In the genomic region with DNA sequence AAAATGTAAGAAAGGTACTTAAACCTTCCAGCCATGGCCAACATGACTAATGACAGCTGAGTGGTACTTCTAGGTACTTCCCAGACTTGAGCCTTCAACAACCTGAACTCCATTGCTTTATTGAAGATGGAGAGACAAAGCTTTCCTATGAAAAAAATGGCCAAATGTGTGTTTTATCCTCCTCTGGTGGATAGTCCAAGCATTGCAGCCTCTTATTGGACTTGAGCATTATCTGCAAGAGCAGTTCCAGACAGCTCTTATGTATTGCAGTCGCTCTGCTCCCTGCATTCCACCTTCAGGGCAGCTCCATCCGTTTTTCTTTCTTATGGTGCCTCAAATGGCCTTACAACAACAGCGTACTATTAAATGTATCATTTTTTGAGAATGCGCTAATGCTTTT, we compare ENCODE assay signal across 8 cellular contexts.
DNase-seq lines count a peak whose midpoint lies in the region; ATAC-seq lines count a peak whose summit lies in the region.

No MANE protein-coding gene starts in this region.

- no peak overlapping the region for H3K27ac ChIP-seq in neuronal stem cell (replicated peaks; ENCODE audit: low read length)

- H4K91ac ChIP-seq in neuronal stem cell (ENCODE audit: low read depth, low read length, poor library complexity) = no peak overlapping the region

- no peak overlapping the region for H2AK5ac ChIP-seq in neuronal stem cell (ENCODE audit: low read depth, low read length)

- H4K8ac ChIP-seq in neuronal stem cell (ENCODE audit: low read depth, low read length) = no peak overlapping the region

- WGBS in neuronal stem cell (ENCODE audit: extremely low coverage in 2 of 2, insufficient read length in 2 of 2, insufficient replicate concordance in 1 of 2), 2 donors = no CpG with 5 or more reads among the region's 4 CpGs

- DNase-seq in DMS 273 (lab: John Stamatoyannopoulos, UW; ENCODE audit: unreplicated experiment) (peak; percentile 62), DMS 273 treated with DMSO at 0.1 percent for 48 hours (lab: John Stamatoyannopoulos, UW) (no peak), NCI-H2227 treated with DMSO at 0.1 percent for 48 hours (lab: John Stamatoyannopoulos, UW) (peak; percentile 58), cerebellum (ENCODE audit: low spot score) (peak; percentile 0), neuronal stem cell (ENCODE audit: low spot score) (peak; percentile 38), occipital lobe (lab: John Stamatoyannopoulos, UW) (no peak)

- no peak overlapping the region for H3K4me2 ChIP-seq in neuronal stem cell (ENCODE audit: insufficient read depth, low read length, poor library complexity, severe bottlenecking)

- no peak overlapping the region for H2BK12ac ChIP-seq in neuronal stem cell (ENCODE audit: low read length)

- no peaks in the 10 kb centered on the region for H3K27me3 ChIP-seq in neuronal stem cell (ENCODE audit: control insufficient read depth in 3 of 3, insufficient read depth in 3 of 3, low read depth in 1 of 3, low read length in 3 of 3)

- H3K4me1 ChIP-seq in neuronal stem cell (ENCODE audit: control insufficient read depth in 2 of 2, insufficient read depth in 1 of 2, low read depth in 1 of 2, low read length in 2 of 2) = peaks cover 0 to 2% of the 10 kb centered on the region in 2 donors

- no peaks in the 10 kb centered on the region for H3K9me3 ChIP-seq in neuronal stem cell (replicated peaks in 1 of 2; ENCODE audit: control insufficient read depth in 2 of 2, insufficient read depth in 1 of 2, low read depth in 1 of 2, low read length in 2 of 2)

- no peaks in the 10 kb centered on the region for H3K79me1 ChIP-seq in neuronal stem cell (ENCODE audit: low read depth, low read length)

- no peak overlapping the region for H3K23ac ChIP-seq in neuronal stem cell (ENCODE audit: low read depth, low read length, poor library complexity)

- no peak overlapping the region for H2BK15ac ChIP-seq in neuronal stem cell (ENCODE audit: low read length)

- no peak overlapping the region for H3K4ac ChIP-seq in neuronal stem cell (ENCODE audit: low read length)

- no peak overlapping the region for H3K9ac ChIP-seq in neuronal stem cell (ENCODE audit: low read depth, low read length, poor library complexity)

- no peak overlapping the region for H2AFZ ChIP-seq in neuronal stem cell (ENCODE audit: low read length)

- H2BK5ac ChIP-seq in neuronal stem cell (ENCODE audit: low read length) = no peak overlapping the region

- no peak overlapping the region for H3K4me3 ChIP-seq in neuronal stem cell (ENCODE audit: low read length in 2 of 2)

- H3K18ac ChIP-seq in neuronal stem cell (ENCODE audit: low read length) = no peak overlapping the region

- no peak overlapping the region for H2BK120ac ChIP-seq in neuronal stem cell (ENCODE audit: low read depth, low read length)

- ATAC-seq in HG02885 (IDR thresholded peaks at IDR 0.05; ENCODE audit: poor library complexity, unreplicated experiment) (peak; percentile 79), HG03457 (IDR thresholded peaks at IDR 0.05; ENCODE audit: unreplicated experiment) (no peak)

- no peak overlapping the region for H3K14ac ChIP-seq in neuronal stem cell (ENCODE audit: low read length)

- H3K36me3 ChIP-seq in neuronal stem cell (replicated peaks in 1 of 2; ENCODE audit: control insufficient read depth in 2 of 2, insufficient read depth in 2 of 2, low read length in 2 of 2) = no peaks in the 10 kb centered on the region

Comparison
In these comparisons a context has a peak if more than half of its experiments do, and no peak if none do; other contexts are left out.
1. DNase-seq: peak in DMS 273 (single experiment), NCI-H2227 treated with DMSO at 0.1 percent for 48 hours (single experiment), cerebellum (single experiment) and neuronal stem cell (single experiment); none in DMS 273 treated with DMSO at 0.1 percent for 48 hours (single experiment) and occipital lobe (single experiment).